In the genomic region with DNA sequence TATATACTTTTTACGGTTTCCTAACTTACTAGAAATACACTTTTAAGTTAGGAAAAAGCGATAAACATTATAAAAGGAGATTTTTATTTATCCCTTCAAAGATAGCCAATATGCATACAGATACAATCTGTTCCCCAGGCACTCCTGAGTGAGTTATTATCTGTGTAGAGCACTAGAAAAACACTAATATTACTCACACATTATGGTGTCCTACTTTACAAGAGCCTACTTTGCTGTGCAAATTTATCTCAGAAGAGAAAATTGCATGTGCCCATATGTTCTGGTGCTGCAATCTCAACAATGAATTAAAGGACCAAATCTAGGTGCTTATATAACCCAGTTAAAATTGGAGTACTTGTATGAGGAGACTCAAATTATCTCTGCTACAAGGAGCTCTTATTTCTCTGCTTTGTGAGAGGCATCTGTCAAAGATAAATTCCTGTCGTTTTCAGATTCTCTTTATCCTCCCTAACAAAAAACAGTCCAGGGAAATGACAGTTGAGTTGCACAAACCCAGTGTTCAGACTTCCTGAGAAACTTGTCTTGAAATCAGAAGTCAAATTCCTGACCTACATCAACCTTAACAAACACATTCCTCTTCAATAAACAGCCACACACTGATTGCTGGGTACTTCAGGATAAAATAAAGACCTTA, we compare ENCODE assay signal across 17 cellular contexts. TPM values are rescaled to one million over a fixed set of nuclear protein-coding genes. Genes with fewer than 3 reads are reported as not detected.
A peak's percentile ranks its signal among the peaks of the same experiment; 100 is the strongest.
DNase-seq lines count a peak whose midpoint lies in the region; ATAC-seq, FAIRE-seq and TF ChIP-seq lines count a peak whose summit lies in the region.
"Had no signal": no experiment of that assay in that cellular context is flagged by ENCODE, and none has a peak within 500 bp of the region (broad histone marks: within the 10 kb centered on the region; RNA-seq: fewer than 3 reads in every experiment).

No MANE protein-coding gene starts in this region.

- POLR2A ChIA-PET in GM12878 (lab: Charles Lee) = no interaction called here
- POLR2A ChIA-PET in activated CD4-positive, alpha-beta memory T cell treated with anti-CD3 and anti-CD28 coated beads, Interleukin-2, amount 10 ng/mL, durations not matched to agents 7 days and 5 days (lab: Charles Lee) = no interaction called here

- no peaks in the 10 kb centered on the region for H4K20me1 ChIP-seq in GM12878 (ENCODE audit: control insufficient read depth, insufficient read depth)
- H4K20me1 ChIP-seq: BLaER1 had no signal

- DNase-seq in DMS79 treated with DMSO at 0.1 percent for 48 hours (lab: John Stamatoyannopoulos, UW) (peak; percentile 95), NCI-H187 treated with DMSO at 0.1 percent for 48 hours (lab: John Stamatoyannopoulos, UW) (peak; percentile 99), GM12878 (ENCODE audit: low read depth, low spot score) (no peak), ascending aorta (ENCODE audit: low spot score in 2 of 2) (no peak), tibial artery (no peak), coronary artery (ENCODE audit: low spot score) (no peak)
- DNase-seq in activated CD4-positive, alpha-beta memory T cell treated with anti-CD3 and anti-CD28 coated beads, Interleukin-2, amount 10 ng/mL, durations not matched to agents 7 days and 5 days = no peak
- DNase-seq: activated naive CD4-positive, alpha-beta T cell treated with anti-CD3 and anti-CD28 coated beads for 36 hours; DND-41; naive thymus-derived CD4-positive, alpha-beta T cell; stimulated activated CD4-positive, alpha-beta T cell treated with anti-CD3 and anti-CD28 coated beads, Interleukin-4, amount 100 ng/mL, for 24 hours had no signal

- CTCF ChIA-PET in GM12878 (lab: Yijun Ruan, JAX) = no interaction called here
- CTCF ChIA-PET in activated CD4-positive, alpha-beta memory T cell treated with anti-CD3 and anti-CD28 coated beads, Interleukin-2, amount 10 ng/mL, durations not matched to agents 7 days and 5 days (lab: Charles Lee) = no interaction called here

- TF ChIP-seq RAD21 in GM12878 (IDR thresholded peaks at IDR 0.05; ENCODE audit: insufficient read depth, low read depth, low read length) = no peak

- SMC1A ChIA-PET in GM12878 (lab: Charles Lee; ENCODE audit: uncharacterized antibody, unreplicated experiment) = no interaction called here

- no peak overlapping the region for H3K4me3 Mint-ChIP-seq in nephron
- H3K4me3 Mint-ChIP-seq in activated CD4-positive, alpha-beta memory T cell treated with anti-CD3 and anti-CD28 coated beads, Interleukin-2, amount 10 ng/mL, durations not matched to agents 7 days and 5 days = no peak overlapping the region
- H3K4me3 Mint-ChIP-seq: activated naive CD4-positive, alpha-beta T cell treated with anti-CD3 and anti-CD28 coated beads for 36 hours had no signal

- H3K4me3 ChIP-seq in GM12878 = no peak overlapping the region
- no peak overlapping the region for H3K4me3 ChIP-seq in ascending aorta
- no peak overlapping the region for H3K4me3 ChIP-seq in tibial artery
- H3K4me3 ChIP-seq in coronary artery = no peak overlapping the region
- H3K4me3 ChIP-seq: BLaER1 had no signal

- no peak for TF ChIP-seq POLR2A in GM12878 (IDR thresholded peaks at IDR 0.05; ENCODE audit: low read depth, low read length)

- H3K27ac ChIP-seq in GM12878 (ENCODE audit: control insufficient read depth, insufficient read depth) (no peak overlapping the region), ascending aorta (no peak overlapping the region), tibial artery (no peak overlapping the region), coronary artery (no peak overlapping the region)
- H3K27ac ChIP-seq: BLaER1 had no signal

- no TSS peak for BruUV-seq in GM12878 (replicated peaks; lab: Mats Ljungman, UMichigan)

- no peak for ATAC-seq in GM12878
- ATAC-seq: left lobe of liver; naive thymus-derived CD4-positive, alpha-beta T cell; sciatic nerve had no signal

- TF ChIP-seq CTCF in GM12878 (IDR thresholded peaks at IDR 0.05 in 2 of 3, conservative IDR thresholded peaks at IDR 0.05 in 1 of 3; ENCODE audit: control insufficient read depth in 2 of 3, extremely low read depth in 1 of 3, insufficient read depth in 1 of 3, low read depth in 3 of 3, low read length in 3 of 3) (no peak), nephron (IDR thresholded peaks at IDR 0.05; ENCODE audit: unreplicated experiment in 3 of 3) (no peak), ascending aorta (IDR thresholded peaks at IDR 0.05) (no peak), tibial artery (IDR thresholded peaks at IDR 0.05) (no peak), coronary artery (IDR thresholded peaks at IDR 0.05) (no peak)

- no peak overlapping the region for H3K9ac ChIP-seq in GM12878 (ENCODE audit: control insufficient read depth, insufficient read depth, low read length)
- H3K9ac ChIP-seq: BLaER1 had no signal

- in situ Hi-C loops in GM12878 (cut with MboI) = no loop called here

- H3K4me1 Mint-ChIP-seq in nephron = peaks cover 69% of the 10 kb centered on the region
- H3K4me1 Mint-ChIP-seq in activated CD4-positive, alpha-beta memory T cell treated with anti-CD3 and anti-CD28 coated beads, Interleukin-2, amount 10 ng/mL, durations not matched to agents 7 days and 5 days = no peaks in the 10 kb centered on the region

- no peaks in the 10 kb centered on the region for H3K79me2 ChIP-seq in GM12878 (ENCODE audit: control insufficient read depth, insufficient read depth, low read length)

- H3K36me3 Mint-ChIP-seq in nephron (ENCODE audit: low read depth) = peaks cover 6% of the 10 kb centered on the region
- H3K36me3 Mint-ChIP-seq in activated CD4-positive, alpha-beta memory T cell treated with anti-CD3 and anti-CD28 coated beads, Interleukin-2, amount 10 ng/mL, durations not matched to agents 7 days and 5 days (ENCODE audit: low read depth) = no peaks in the 10 kb centered on the region

- H3K4me2 ChIP-seq in GM12878 (ENCODE audit: control insufficient read depth, insufficient read depth) = no peak overlapping the region
- H3K4me2 ChIP-seq: BLaER1 had no signal

- intact Hi-C loops in GM12878 (cut with micrococcal nuclease; ENCODE audit: unreplicated experiment) = no loop called here
- intact Hi-C loops in ascending aorta (cut with DNase I) = no loop called here
- intact Hi-C loops in tibial artery (cut with DNase I; ENCODE audit: low total_unique reads) = no loop called here

- H3K9me3 Mint-ChIP-seq in nephron = no peaks in the 10 kb centered on the region
- H3K9me3 Mint-ChIP-seq in activated CD4-positive, alpha-beta memory T cell treated with anti-CD3 and anti-CD28 coated beads, Interleukin-2, amount 10 ng/mL, durations not matched to agents 7 days and 5 days = no peaks in the 10 kb centered on the region
- H3K9me3 Mint-ChIP-seq: activated naive CD4-positive, alpha-beta T cell treated with anti-CD3 and anti-CD28 coated beads for 36 hours; naive thymus-derived CD4-positive, alpha-beta T cell had no signal

- peak overlapping the region; percentile 81 to 92 (median 92) for H3K27ac Mint-ChIP-seq in nephron
- no peak overlapping the region for H3K27ac Mint-ChIP-seq in activated CD4-positive, alpha-beta memory T cell treated with anti-CD3 and anti-CD28 coated beads, Interleukin-2, amount 10 ng/mL, durations not matched to agents 7 days and 5 days
- H3K27ac Mint-ChIP-seq: activated naive CD4-positive, alpha-beta T cell treated with anti-CD3 and anti-CD28 coated beads for 36 hours had no signal

- no peaks in the 10 kb centered on the region for H3K27me3 ChIP-seq in GM12878 (replicated peaks in 1 of 2; ENCODE audit: control insufficient read depth in 2 of 2, insufficient read depth in 2 of 2, low read length in 1 of 2)
- no peaks in the 10 kb centered on the region for H3K27me3 ChIP-seq in ascending aorta
- no peaks in the 10 kb centered on the region for H3K27me3 ChIP-seq in tibial artery
- H3K27me3 ChIP-seq: BLaER1 had no signal

- H3K36me3 ChIP-seq in GM12878 (ENCODE audit: control insufficient read depth in 2 of 2, insufficient read depth in 2 of 2, low read length in 1 of 2) = peaks cover 0 to 5% of the 10 kb centered on the region in 2 experiments; a peak in 2 of 4 replicates
- no peaks in the 10 kb centered on the region for H3K36me3 ChIP-seq in ascending aorta
- H3K36me3 ChIP-seq in tibial artery = no peaks in the 10 kb centered on the region

- H3K9me3 ChIP-seq in GM12878 (replicated peaks; ENCODE audit: control insufficient read depth, insufficient read depth, low read length) (no peaks in the 10 kb centered on the region), ascending aorta (no peaks in the 10 kb centered on the region), tibial artery (no peaks in the 10 kb centered on the region)
- H3K9me3 ChIP-seq: BLaER1 had no signal

- H3K4me1 ChIP-seq in GM12878 (ENCODE audit: control insufficient read depth, insufficient read depth, low read length) (no peaks in the 10 kb centered on the region), ascending aorta (no peaks in the 10 kb centered on the region), tibial artery (no peaks in the 10 kb centered on the region)
- H3K4me1 ChIP-seq: BLaER1 had no signal

- WGBS in GM12878 (ENCODE audit: insufficient coverage, insufficient replicate concordance, low lambda C conversion rate, missing lambda C conversion rate) = 98% methylated on average over 3 of the region's 3 CpGs

- no peak for TF ChIP-seq EP300 in GM12878 (IDR thresholded peaks at IDR 0.05; ENCODE audit: borderline replicate concordance in 1 of 2, control insufficient read depth in 1 of 2, low read depth in 2 of 2, low read length in 2 of 2)

- H3K27me3 Mint-ChIP-seq in nephron (ENCODE audit: low read depth) = no peaks in the 10 kb centered on the region
- no peaks in the 10 kb centered on the region for H3K27me3 Mint-ChIP-seq in activated CD4-positive, alpha-beta memory T cell treated with anti-CD3 and anti-CD28 coated beads, Interleukin-2, amount 10 ng/mL, durations not matched to agents 7 days and 5 days
- H3K27me3 Mint-ChIP-seq: naive thymus-derived CD4-positive, alpha-beta T cell had no signal

- H2AFZ ChIP-seq in GM12878 (ENCODE audit: control insufficient read depth, low read depth, low read length) = no peak overlapping the region

- FAIRE-seq in GM12878 (lab: Jason Lieb, UNC) = peak; percentile 27
- FAIRE-seq: urothelium cell line had no signal

- RAD21 ChIA-PET in GM12878 (lab: Charles Lee; ENCODE audit: unreplicated experiment) = no interaction called here

RNA-seq across cellular contexts. Expression of a gene that starts 28.9 kb away (rescaled TPM):
- total RNA-seq in GM12878 (2013; cell fraction: nucleolus; rRNA removed) = not detected in 2 replicates
- total RNA-seq in GM12878 (2014; rRNA removed) (not detected in 2 replicates), GM12878 (2014; rRNA removed; fragmentation: Illumina TruSeq; extraction: Trizol) (not detected in 2 replicates), GM12878 (2021) (8.0 and 11.9 TPM in 2 replicates), ascending aorta (not detected)
- not detected for polyA plus RNA-seq in GM12878 (2011; ENCODE audit: low read depth)
- polyA plus RNA-seq in GM12878 (2011; rRNA removed) (not detected in 2 replicates), GM12878 (2014; fragmentation: Illumina TruSeq; extraction: Trizol) (not detected in 2 replicates), GM12878 (2014; fragmentation: Nextera tagmentation; extraction: Ambion mirVana) (not detected), GM12878 (2014; rRNA removed) (not detected in 2 replicates), GM12878 (2016; fragmentation: Nextera tagmentation; extraction: Ambion mirVana) (not detected)
- not detected in 2 replicates for polyA plus RNA-seq in GM12878 (2011; cell fraction: cytosol; rRNA removed)
- not detected in 2 replicates for polyA plus RNA-seq in GM12878 (2011; cell fraction: nucleus; rRNA removed)
- not detected in 2 replicates for polyA plus RNA-seq in GM12878 (2012)
- polyA minus RNA-seq in GM12878 (2011; rRNA and poly(A)+ RNA removed) = not detected in 2 replicates
- not detected in 2 replicates for polyA minus RNA-seq in GM12878 (2011; cell fraction: cytosol; rRNA and poly(A)+ RNA removed)
- not detected in 2 replicates for polyA minus RNA-seq in GM12878 (2011; cell fraction: nucleus; rRNA and poly(A)+ RNA removed)
- not detected for total RNA-seq in activated CD4-positive, alpha-beta memory T cell treated with anti-CD3 and anti-CD28 coated beads, Interleukin-2, amount 10 ng/mL, durations not matched to agents 7 days and 5 days
- total RNA-seq: activated naive CD4-positive, alpha-beta T cell treated with anti-CD3 and anti-CD28 coated beads for 36 hours; HT1080; naive thymus-derived CD4-positive, alpha-beta T cell had no signal
- polyA plus RNA-seq: naive thymus-derived CD4-positive, alpha-beta T cell had no signal

RNA-seq across cellular contexts. Expression of a gene that starts 31.6 kb away (rescaled TPM):
- 22.5 and 22.7 TPM in 2 replicates for total RNA-seq in GM12878 (2013; cell fraction: nucleolus; rRNA removed)
- total RNA-seq in GM12878 (2014; rRNA removed) = 11.4 and 12.3 TPM in 2 replicates
- 13.1 and 15.1 TPM in 2 replicates for total RNA-seq in GM12878 (2014; rRNA removed; fragmentation: Illumina TruSeq; extraction: Trizol)
- 18.7 and 20.8 TPM in 2 replicates for total RNA-seq in GM12878 (2021)
- polyA plus RNA-seq in GM12878 (2011; ENCODE audit: low read depth) = 6.2 TPM
- polyA plus RNA-seq in GM12878 (2011; rRNA removed) = 20.1 and 20.4 TPM in 2 replicates
- 16.0 and 17.6 TPM in 2 replicates for polyA plus RNA-seq in GM12878 (2011; cell fraction: cytosol; rRNA removed)
- 12.9 and 15.3 TPM in 2 replicates for polyA plus RNA-seq in GM12878 (2011; cell fraction: nucleus; rRNA removed)
- 6.2 and 6.8 TPM in 2 replicates for polyA plus RNA-seq in GM12878 (2012)
- 27.3 and 28.5 TPM in 2 replicates for polyA plus RNA-seq in GM12878 (2014; fragmentation: Illumina TruSeq; extraction: Trizol)
- 10 to 100 TPM; 30.4 to 36.2 TPM for polyA plus RNA-seq in GM12878 (2014; fragmentation: Nextera tagmentation; extraction: Ambion mirVana)
- 18.8 and 22.0 TPM in 2 replicates for polyA plus RNA-seq in GM12878 (2014; rRNA removed)
- 10 to 100 TPM; 36.9 to 43.0 TPM for polyA plus RNA-seq in GM12878 (2016; fragmentation: Nextera tagmentation; extraction: Ambion mirVana)
- polyA minus RNA-seq in GM12878 (2011; rRNA and poly(A)+ RNA removed) = 13.1 and 15.0 TPM in 2 replicates
- polyA minus RNA-seq in GM12878 (2011; cell fraction: cytosol; rRNA and poly(A)+ RNA removed) = 6.4 and 7.7 TPM in 2 replicates
- 6.8 and 13.9 TPM in 2 replicates for polyA minus RNA-seq in GM12878 (2011; cell fraction: nucleus; rRNA and poly(A)+ RNA removed)
- 4.3 TPM for total RNA-seq in ascending aorta
- total RNA-seq in activated CD4-positive, alpha-beta memory T cell treated with anti-CD3 and anti-CD28 coated beads, Interleukin-2, amount 10 ng/mL, durations not matched to agents 7 days and 5 days = 10 to 100 TPM; 13.2 to 15.7 TPM

Comparison
In these comparisons a context has a peak if more than half of its experiments do, and no peak if none do; other contexts are left out.
1. DNase-seq: peak in DMS79 treated with DMSO at 0.1 percent for 48 hours (single experiment) and NCI-H187 treated with DMSO at 0.1 percent for 48 hours (single experiment); none in GM12878 (single experiment), ascending aorta (0 of 2), tibial artery (0 of 2), activated CD4-positive, alpha-beta memory T cell treated with anti-CD3 and anti-CD28 coated beads, Interleukin-2, amount 10 ng/mL, durations not matched to agents 7 days and 5 days (single experiment) and coronary artery (single experiment).